ENCODE assay signal across 8 cellular contexts in the genomic region with DNA sequence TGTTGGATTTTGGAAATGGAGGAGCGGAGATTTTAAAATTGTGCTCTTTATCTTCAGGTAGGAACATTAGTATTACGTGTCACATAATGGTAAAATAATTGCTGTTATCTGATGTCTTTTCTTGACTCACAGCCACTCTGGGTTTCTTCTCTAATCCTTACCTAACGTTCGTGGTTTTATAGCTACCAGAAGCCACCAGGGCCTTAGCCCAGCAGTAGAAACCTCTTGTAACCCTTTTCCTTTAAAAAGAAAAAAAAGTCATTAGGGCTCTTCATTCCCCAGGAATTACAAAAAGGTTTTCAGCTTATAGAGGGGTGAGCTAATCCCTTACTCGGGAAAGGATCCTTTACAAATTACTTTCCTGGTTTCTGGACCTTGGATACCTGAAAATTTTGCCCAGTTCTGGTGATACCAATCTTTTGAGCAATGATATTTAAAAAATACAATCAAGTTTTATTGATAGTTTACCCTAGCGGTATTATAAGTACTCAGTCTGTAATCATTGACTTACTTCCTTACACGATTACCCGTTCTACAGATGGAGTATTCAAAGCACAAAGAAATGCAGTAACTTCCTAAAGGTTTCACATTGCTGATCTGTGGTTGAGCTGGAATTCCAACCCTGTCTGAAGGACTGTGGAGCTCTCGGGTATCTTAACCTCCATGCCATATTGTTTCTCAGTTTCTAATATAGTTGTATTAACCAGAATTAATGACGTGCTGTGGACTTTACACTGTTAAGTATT. TPM values are rescaled to one million over a fixed set of nuclear protein-coding genes. Genes with fewer than 3 reads are reported as not detected.
A peak's percentile ranks its signal among the peaks of the same experiment; 100 is the strongest.
DNase-seq lines count a peak whose midpoint lies in the region; FAIRE-seq and TF ChIP-seq lines count a peak whose summit lies in the region.

No MANE protein-coding gene starts in this region.

- H3K27ac Mint-ChIP-seq in CD4-positive, alpha-beta memory T cell, result peak overlapping the region; percentile 92 to 99 (median 96)

- H4K20me1 ChIP-seq in KMS-11 (ENCODE audit: insufficient read depth), result no peaks in the 10 kb centered on the region

- TF ChIP-seq CTCF in KMS-11 (conservative IDR thresholded peaks at IDR 0.05; ENCODE audit: low read depth, low read length), result no peak
- TF ChIP-seq CTCF in bronchial epithelial cell (IDR thresholded peaks at IDR 0.05; ENCODE audit: insufficient read depth, low read length, severe bottlenecking), result no peak

- POLR2A ChIA-PET in CD4-positive, alpha-beta memory T cell (lab: Charles Lee; ENCODE audit: partially characterized antibody), result interaction anchor here (0.7 to 2.9 kb wide), 7 partner anchors 9 to 599 kb away, joined by 3 to 18 read pairs (median 16); a partner anchor contains a TSS

- H3K4me1 Mint-ChIP-seq in CD4-positive, alpha-beta memory T cell, result peaks cover 19 to 44% (median 25%) of the 10 kb centered on the region in 4 donors

- no peaks in the 10 kb centered on the region for H3K27me3 ChIP-seq in CD4-positive, alpha-beta memory T cell (ENCODE audit: insufficient read depth, low read length)
- no peaks in the 10 kb centered on the region for H3K27me3 ChIP-seq in KMS-11 (ENCODE audit: insufficient read depth, low read depth)
- H3K27me3 ChIP-seq in bronchial epithelial cell (ENCODE audit: control insufficient read depth, insufficient read depth, low read length), result no peaks in the 10 kb centered on the region

- peaks cover 32% of the 10 kb centered on the region for H3K4me1 ChIP-seq in CD4-positive, alpha-beta memory T cell (ENCODE audit: insufficient read depth, low read length)
- H3K4me1 ChIP-seq in KMS-11 (ENCODE audit: low read depth, poor library complexity, severe bottlenecking), result peaks cover 19% of the 10 kb centered on the region
- H3K4me1 ChIP-seq in urinary bladder (ENCODE audit: insufficient read depth), result no peaks in the 10 kb centered on the region

- CTCF ChIA-PET in CD4-positive, alpha-beta memory T cell (lab: Charles Lee; ENCODE audit: partially characterized antibody), result interaction anchor here (1.0 to 1.7 kb wide), 3 partner anchors 22 to 150 kb away, joined by 3 to 6 read pairs (median 4); no protein-coding TSS in a partner anchor

- peak overlapping the region; percentile 88 to 98 (median 94) for H3K4me3 Mint-ChIP-seq in CD4-positive, alpha-beta memory T cell

- H3K36me3 Mint-ChIP-seq in CD4-positive, alpha-beta memory T cell, result peaks cover 0 to 18% of the 10 kb centered on the region in 2 donors

- H3K4me2 ChIP-seq in KMS-11, result peak overlapping the region; percentile 65

- H3K9me3 Mint-ChIP-seq in CD4-positive, alpha-beta memory T cell, result no peaks in the 10 kb centered on the region

- peak overlapping the region; percentile 81 for H3K27ac ChIP-seq in CD4-positive, alpha-beta memory T cell (ENCODE audit: low read depth, low read length)
- H3K27ac ChIP-seq in KMS-11 (peak overlapping the region; percentile 71; the same call in 1 of the 2 replicates), urinary bladder (ENCODE audit: low read depth) (peak overlapping the region; percentile 98)

- H3K27me3 Mint-ChIP-seq in CD4-positive, alpha-beta memory T cell, result no peaks in the 10 kb centered on the region

- H2AFZ ChIP-seq in KMS-11 (ENCODE audit: low read depth), result peak overlapping the region; percentile 82; the same call in 1 of the 2 replicates

- H3K79me2 ChIP-seq in KMS-11 (ENCODE audit: insufficient read depth, low read depth), result no peaks in the 10 kb centered on the region

- H3K9me3 ChIP-seq in CD4-positive, alpha-beta memory T cell (ENCODE audit: control insufficient read depth in 1 of 2, low read length in 2 of 2), result no peaks in the 10 kb centered on the region

- peak overlapping the region; percentile 67; the same call in 1 of the 2 replicates for H3K9ac ChIP-seq in KMS-11

- no peaks in the 10 kb centered on the region for H3K36me3 ChIP-seq in CD4-positive, alpha-beta memory T cell (ENCODE audit: insufficient read depth, low read length)
- H3K36me3 ChIP-seq in KMS-11 (ENCODE audit: insufficient read depth) (no peaks in the 10 kb centered on the region), bronchial epithelial cell (ENCODE audit: control insufficient read depth, insufficient read depth, low read length) (peaks cover 2% of the 10 kb centered on the region), urinary bladder (ENCODE audit: insufficient read depth) (no peaks in the 10 kb centered on the region)

- intact Hi-C loops in CD4-positive, alpha-beta memory T cell (cut with micrococcal nuclease), result loop anchor here (5.0 to 10.0 kb wide), 3 partner anchors 600 to 1970 kb away; no protein-coding TSS in a partner anchor

- FAIRE-seq in bronchial epithelial cell (lab: Jason Lieb, UNC), result no peak

- H3K4me3 ChIP-seq in CD4-positive, alpha-beta memory T cell (ENCODE audit: low read length in 2 of 2), result peak overlapping the region; percentile 57 to 69
- H3K4me3 ChIP-seq in KMS-11 (IDR thresholded peaks at IDR 0.05; ENCODE audit: insufficient read depth, low read depth, low read length) (no peak overlapping the region), bronchial epithelial cell (ENCODE audit: low read depth, low read length) (peak overlapping the region; percentile 92), urinary bladder (ENCODE audit: low read depth, low read length) (peak overlapping the region; percentile 55)

- DNase-seq in CD4-positive, alpha-beta memory T cell, result peak in 2 of 5 donors; percentile 12 to 49
- DNase-seq in bronchial epithelial cell (ENCODE audit: low read depth) (peak; percentile 37), medulla oblongata (ENCODE audit: extremely low spot score) (peak; percentile 48), ureter (ENCODE audit: low spot score) (no peak), cortex of kidney (lab: John Stamatoyannopoulos, UW) (no peak), RPMI8226 (no peak)

- WGBS in urinary bladder, result 26% methylated on average over 10 of the region's 10 CpGs

RNA-seq across cellular contexts. Expression of a gene that starts 1.6 kb away (rescaled TPM):
- total RNA-seq in CD4-positive, alpha-beta memory T cell, result 10 to 100 TPM; 35.3 to 36.3 TPM
- polyA plus RNA-seq in CD4-positive, alpha-beta memory T cell, result 10 to 100 TPM; 12.8 to 16.2 TPM
- total RNA-seq in bronchial epithelial cell (21.3 and 32.9 TPM in 2 replicates), urinary bladder (38.0 TPM), ureter (58.3 TPM)
- 138 TPM for polyA plus RNA-seq in urinary bladder

RNA-seq across cellular contexts. Expression of a gene that starts 35.5 kb away (rescaled TPM):
- total RNA-seq in CD4-positive, alpha-beta memory T cell, result not detected
- polyA plus RNA-seq in CD4-positive, alpha-beta memory T cell, result not detected
- total RNA-seq in bronchial epithelial cell, result not detected in 2 replicates
- total RNA-seq in urinary bladder, result 0.11 TPM
- polyA plus RNA-seq in urinary bladder, result 0.11 TPM
- 0.18 TPM for total RNA-seq in ureter

RNA-seq across cellular contexts. Expression of a gene that starts 42.4 kb away (rescaled TPM):
- total RNA-seq in CD4-positive, alpha-beta memory T cell, result under 1 TPM in 1 of 2 experiments, not detected in 1; 0.42 TPM
- not detected for polyA plus RNA-seq in CD4-positive, alpha-beta memory T cell
- total RNA-seq in bronchial epithelial cell, result 0.38 TPM in 1 of 2 replicates, not detected in the other
- 1.2 TPM for total RNA-seq in urinary bladder
- polyA plus RNA-seq in urinary bladder, result 0.27 TPM
- 3.4 TPM for total RNA-seq in ureter

Comparison
In these comparisons a context has a peak if more than half of its experiments do, and no peak if none do; other contexts are left out.
1. DNase-seq: peak in bronchial epithelial cell (single experiment) and medulla oblongata (single experiment); none in ureter (single experiment), cortex of kidney (single experiment) and RPMI8226 (single experiment).
2. Peak in every context shown above with its lines, with median percentiles within 50 percentile points of each other: H3K27ac ChIP-seq.